In the genomic region with DNA sequence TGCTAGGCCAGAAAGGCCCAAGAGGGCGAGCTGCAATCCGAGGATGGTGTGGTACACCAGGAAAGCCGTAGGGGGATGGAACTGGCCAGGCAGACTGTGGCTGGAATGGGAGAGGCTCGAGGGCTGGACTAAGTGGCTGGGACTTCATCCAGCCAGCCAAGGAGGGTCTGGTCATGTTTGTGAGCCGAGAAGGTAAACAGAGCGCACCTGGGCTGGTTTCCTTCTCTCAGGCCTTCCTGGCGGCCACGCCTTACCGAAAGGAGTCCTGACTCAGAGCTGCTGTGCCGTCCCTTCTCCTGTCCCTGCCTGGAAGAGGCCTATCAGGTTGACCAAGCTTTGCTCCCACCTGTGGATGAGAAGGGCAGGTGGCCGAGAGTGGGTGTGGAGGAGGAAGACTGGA, we compare ENCODE assay signal across 16 cellular contexts.
A peak's percentile ranks its signal among the peaks of the same experiment; 100 is the strongest.
DNase-seq lines count a peak whose midpoint lies in the region; ATAC-seq and TF ChIP-seq lines count a peak whose summit lies in the region.
"Had no signal": no experiment of that assay in that cellular context is flagged by ENCODE, and none has a peak within 500 bp of the region (broad histone marks: within the 10 kb centered on the region; RNA-seq: fewer than 3 reads in every experiment).

No MANE protein-coding gene starts in this region.

- CTCF ChIA-PET in PC-9 (lab: Charles Lee) = interaction anchor here (1.0 kb wide), 1 partner anchor 11 kb away, joined by 3 read pairs; no protein-coding TSS in a partner anchor

- H3F3A ChIP-seq in PC-9 (ENCODE audit: insufficient read depth, low read depth) = peaks cover 50% of the 10 kb centered on the region; the same call in 1 of the 2 replicates

- H3K9me2 ChIP-seq in PC-9 (ENCODE audit: insufficient read depth) = no peaks in the 10 kb centered on the region
- H3K9me2 ChIP-seq in Karpas-422 (replicated peaks; ENCODE audit: insufficient read depth, low read length) = no peaks in the 10 kb centered on the region

- H3K9ac ChIP-seq in rectal smooth muscle tissue (ENCODE audit: low read length) = no peak overlapping the region
- H3K9ac ChIP-seq in Karpas-422 (ENCODE audit: low read length) = no peak overlapping the region
- H3K9ac ChIP-seq: parathyroid adenoma had no signal

- H3K4me2 ChIP-seq in PC-9 = peak overlapping the region; percentile 77
- no peak overlapping the region for H3K4me2 ChIP-seq in Karpas-422 (ENCODE audit: low read depth, low read length, poor library complexity, severe bottlenecking)

- TF ChIP-seq CTCF in PC-9 (conservative IDR thresholded peaks at IDR 0.05) (no peak), foreskin keratinocyte (conservative IDR thresholded peaks at IDR 0.05) (no peak), foreskin fibroblast (IDR thresholded peaks at IDR 0.05; ENCODE audit: low read depth, low read length) (no peak)

- H3K4me1 ChIP-seq in PC-9 (replicated peaks; ENCODE audit: insufficient read depth) (peaks cover 67% of the 10 kb centered on the region), foreskin keratinocyte (peaks cover 3% of the 10 kb centered on the region), rectal smooth muscle tissue (ENCODE audit: control insufficient read depth, insufficient read depth, low read length) (no peaks in the 10 kb centered on the region), Karpas-422 (ENCODE audit: low read length) (no peaks in the 10 kb centered on the region)
- H3K4me1 ChIP-seq: parathyroid adenoma had no signal

- H2AFZ ChIP-seq in PC-9 (no peak overlapping the region), Karpas-422 (ENCODE audit: low read length) (no peak overlapping the region)
- H2AFZ ChIP-seq: parathyroid adenoma had no signal

- DNase-seq in DMS53 treated with DMSO at 0.1 percent for 48 hours (lab: John Stamatoyannopoulos, UW; ENCODE audit: unreplicated experiment) = peak; percentile 70
- DNase-seq in PC-9 = peak; percentile 94 to 97
- DNase-seq in foreskin keratinocyte = peak in 1 of 2 donors; percentile 49
- no peak for DNase-seq in inferior parietal cortex (ENCODE audit: extremely low spot score)
- DNase-seq in Karpas-422 = no peak
- no peak for DNase-seq in foreskin fibroblast
- DNase-seq: activated B cell treated with CpG ODN at 0.5 μM for 24 hours, activated gamma-delta T cell, anterior cingulate cortex, DMS153, midbrain, NCI-H146, NCI-H524 treated with DMSO at 0.1 percent for 48 hours had no signal

- ATAC-seq in foreskin keratinocyte (peak; percentile 19), HG03571 (IDR thresholded peaks at IDR 0.05; ENCODE audit: unreplicated experiment) (no peak)

- H3K4me3 ChIP-seq in PC-9 (peak overlapping the region; percentile 24; the same call in 1 of the 2 replicates), rectal smooth muscle tissue (ENCODE audit: low read length) (peak overlapping the region; percentile 61), Karpas-422 (ENCODE audit: low read length) (no peak overlapping the region), foreskin fibroblast (ENCODE audit: low read depth in 1 of 2, low read length in 2 of 2) (no peak overlapping the region)

- H3K79me2 ChIP-seq in PC-9 (ENCODE audit: low read depth) (0 out of 2 replicates have a peak, but pooled peaks cover 3% of the 10 kb centered on the region), Karpas-422 (ENCODE audit: low read length) (no peaks in the 10 kb centered on the region)
- H3K79me2 ChIP-seq: parathyroid adenoma had no signal

- H4K20me1 ChIP-seq in PC-9 (ENCODE audit: insufficient read depth) (no peaks in the 10 kb centered on the region), Karpas-422 (ENCODE audit: insufficient read depth, low read depth, low read length) (no peaks in the 10 kb centered on the region)

- H3K27me3 ChIP-seq in PC-9 (ENCODE audit: insufficient read depth, low read depth) = no peaks in the 10 kb centered on the region
- H3K27me3 ChIP-seq in foreskin keratinocyte = peaks cover 27% of the 10 kb centered on the region
- H3K27me3 ChIP-seq in rectal smooth muscle tissue (ENCODE audit: control insufficient read depth, insufficient read depth, low read length) = no peaks in the 10 kb centered on the region
- H3K27me3 ChIP-seq in Karpas-422 (ENCODE audit: low read length) = no peaks in the 10 kb centered on the region

- no TSS peak for BruUV-seq in PC-9 (replicated peaks; lab: Mats Ljungman, UMichigan)

- H3K36me3 ChIP-seq in PC-9 (ENCODE audit: low read depth) = no peaks in the 10 kb centered on the region
- no peaks in the 10 kb centered on the region for H3K36me3 ChIP-seq in rectal smooth muscle tissue (ENCODE audit: control insufficient read depth, insufficient read depth, low read length)
- no peaks in the 10 kb centered on the region for H3K36me3 ChIP-seq in Karpas-422 (ENCODE audit: insufficient read depth, low read length)

- POLR2A ChIA-PET in PC-9 (lab: Charles Lee; ENCODE audit: unreplicated experiment) = interaction anchor here (0.6 kb wide), 1 partner anchor 287 kb away, joined by 3 read pairs; no protein-coding TSS in a partner anchor

- H3K27ac ChIP-seq in PC-9 (peak overlapping the region; percentile 92), foreskin keratinocyte (peak overlapping the region; percentile 38), rectal smooth muscle tissue (ENCODE audit: low read depth, low read length) (no peak overlapping the region), Karpas-422 (ENCODE audit: low read length) (no peak overlapping the region)
- H3K27ac ChIP-seq: parathyroid adenoma had no signal

- no peaks in the 10 kb centered on the region for H3K9me3 ChIP-seq in PC-9 (ENCODE audit: insufficient read depth, low read depth)
- H3K9me3 ChIP-seq in Karpas-422 (ENCODE audit: low read length) = no peaks in the 10 kb centered on the region

- intact Hi-C loops in PC-9 (cut with micrococcal nuclease; ENCODE audit: unreplicated experiment) = no loop called here

Comparison
In these comparisons a context has a peak if more than half of its experiments do, and no peak if none do; other contexts are left out.
1. DNase-seq: peak in DMS53 treated with DMSO at 0.1 percent for 48 hours (single experiment) and PC-9 (2 of 2); none in inferior parietal cortex (single experiment), Karpas-422 (single experiment) and foreskin fibroblast (0 of 2).
2. H3K27ac ChIP-seq: peak in PC-9 (single experiment) and foreskin keratinocyte (single experiment); none in rectal smooth muscle tissue (single experiment) and Karpas-422 (single experiment).
3. H3K4me3 ChIP-seq: peak in PC-9 (single experiment) and rectal smooth muscle tissue (single experiment); none in Karpas-422 (single experiment) and foreskin fibroblast (0 of 2).